Comparison of ENCODE assay signal across 22 cellular contexts in genomic region chr5:8839361-8840055, GRCh38.
DNase-seq lines count a peak whose midpoint lies in the region; ATAC-seq and TF ChIP-seq lines count a peak whose summit lies in the region.
"Had no signal": no experiment of that assay in that cellular context is flagged by ENCODE, and none has a peak within 500 bp of the region (broad histone marks: within the 10 kb centered on the region; RNA-seq: fewer than 3 reads in every experiment).

No MANE protein-coding gene starts in this region.

- no peak for TF ChIP-seq CTCF in mammary epithelial cell (conservative IDR thresholded peaks at IDR 0.05 in 1 of 2, IDR thresholded peaks at IDR 0.05 in 1 of 2; ENCODE audit: extremely low read depth in 1 of 2, insufficient read depth in 1 of 2, low read depth in 1 of 2, low read length in 2 of 2)
- no peak for TF ChIP-seq CTCF in breast epithelium (IDR thresholded peaks at IDR 0.05)
- TF ChIP-seq CTCF in osteoblast (IDR thresholded peaks at IDR 0.05; ENCODE audit: extremely low read depth, low read depth, low read length) = no peak

- H4K20me1 ChIP-seq in mammary epithelial cell (ENCODE audit: insufficient read depth, low read length) = no peaks in the 10 kb centered on the region
- no peaks in the 10 kb centered on the region for H4K20me1 ChIP-seq in osteoblast (ENCODE audit: insufficient read depth, low read length)

- no peak overlapping the region for H3K9ac ChIP-seq in mammary epithelial cell (ENCODE audit: insufficient read depth, low read length)
- H3K9ac ChIP-seq: KMS-11 had no signal

- H3K4me1 ChIP-seq in mammary epithelial cell (ENCODE audit: insufficient read depth, low read length) = peaks cover 5% of the 10 kb centered on the region
- no peaks in the 10 kb centered on the region for H3K4me1 ChIP-seq in breast epithelium
- peaks cover 25% of the 10 kb centered on the region for H3K4me1 ChIP-seq in osteoblast (ENCODE audit: insufficient read depth, low read length)
- no peaks in the 10 kb centered on the region for H3K4me1 ChIP-seq in aorta (ENCODE audit: control insufficient read depth in 1 of 2, insufficient read depth in 2 of 2, low read length in 2 of 2)
- H3K4me1 ChIP-seq: tibial artery had no signal

- H3K27ac ChIP-seq in mammary epithelial cell (ENCODE audit: insufficient read depth, low read depth, low read length) = no peak overlapping the region
- H3K27ac ChIP-seq in breast epithelium = no peak overlapping the region
- no peak overlapping the region for H3K27ac ChIP-seq in osteoblast (ENCODE audit: low read depth, low read length)
- H3K27ac ChIP-seq in aorta (ENCODE audit: low read depth in 1 of 2, low read length in 2 of 2) = no peak overlapping the region
- H3K27ac ChIP-seq: 22Rv1, KMS-11, tibial artery had no signal

- H3K36me3 ChIP-seq in mammary epithelial cell (ENCODE audit: insufficient read depth, low read length) (no peaks in the 10 kb centered on the region), breast epithelium (no peaks in the 10 kb centered on the region), osteoblast (ENCODE audit: insufficient read depth, low read length) (no peaks in the 10 kb centered on the region), aorta (ENCODE audit: control insufficient read depth in 1 of 2, insufficient read depth in 2 of 2, low read length in 1 of 2) (no peaks in the 10 kb centered on the region)
- H3K36me3 ChIP-seq: tibial artery had no signal

- in situ Hi-C loops in mammary epithelial cell (cut with MboI; ENCODE audit: low sequenced_read_pairs in 2 of 2) = no loop called here

- WGBS in mammary epithelial cell (ENCODE audit: low coverage, missing lambda C conversion rate) = 59% methylated on average over 7 of the region's 22 CpGs
- WGBS in aorta, 2 donors = 79 to 81% methylated on average over 22 of the region's 22 CpGs

- peaks cover 5% of the 10 kb centered on the region for H3K9me3 ChIP-seq in mammary epithelial cell (replicated peaks; ENCODE audit: insufficient read depth, low read length)
- peaks cover 4 to 8% of the 10 kb centered on the region in 2 donors for H3K9me3 ChIP-seq in breast epithelium
- no peaks in the 10 kb centered on the region for H3K9me3 ChIP-seq in osteoblast (ENCODE audit: low read depth, low read length)
- no peaks in the 10 kb centered on the region for H3K9me3 ChIP-seq in aorta (ENCODE audit: control insufficient read depth, low read length)
- H3K9me3 ChIP-seq: tibial artery had no signal

- ATAC-seq in aorta (ENCODE audit: low FRiP score) (no peak), HG03095 (IDR thresholded peaks at IDR 0.05; ENCODE audit: unreplicated experiment) (no peak)
- ATAC-seq: activated CD4-positive, alpha-beta T cell treated with anti-CD3 and anti-CD28 coated beads for 36 hours; activated CD8-positive, alpha-beta memory T cell treated with anti-CD3 and anti-CD28 coated beads, Interleukin-2, amount 10 ng/mL, durations not matched to agents 7 days and 5 days; effector memory CD8-positive, alpha-beta T cell; natural killer cell; Right ventricle myocardium inferior; stimulated activated effector memory CD8-positive, alpha-beta T cell treated with anti-CD3 and anti-CD28 coated beads, Interleukin-12 subunit alpha, Interleukin-12 subunit beta, amount 100 ng/mL, for 72 hours had no signal

- CTCF ChIA-PET in mammary epithelial cell (lab: Charles Lee; ENCODE audit: low non-redundant PET) = no interaction called here

- dilution Hi-C loops in mammary epithelial cell (cut with HindIII; ENCODE audit: low sequenced_read_pairs) = no loop called here

- no peak for TF ChIP-seq POLR2A in breast epithelium (IDR thresholded peaks at IDR 0.05)

- BruUV-seq in mammary epithelial cell (replicated peaks; lab: Mats Ljungman, UMichigan) = no TSS peak

- H2AFZ ChIP-seq in mammary epithelial cell (ENCODE audit: low read depth, low read length) = peak overlapping the region; percentile 40
- H2AFZ ChIP-seq in osteoblast (ENCODE audit: low read length) = peak overlapping the region; percentile 87

- H3K79me2 ChIP-seq in mammary epithelial cell (ENCODE audit: insufficient read depth, low read length) = no peaks in the 10 kb centered on the region
- H3K79me2 ChIP-seq in osteoblast (ENCODE audit: insufficient read depth, low read length) = no peaks in the 10 kb centered on the region

- DNase-seq in mammary epithelial cell (no peak), breast epithelium (ENCODE audit: low spot score in 2 of 2) (no peak), head of caudate nucleus (peak; percentile 66 to 94 (median 88)), osteoblast (ENCODE audit: insufficient read length, low spot score, missing footprints) (peak; percentile 68), aorta (no peak), activated T-cell treated with anti-CD3 and anti-CD28 coated beads for 4 hours (no peak), AML-193 (lab: John Stamatoyannopoulos, UW) (no peak)
- DNase-seq: activated CD4-positive, alpha-beta T cell treated with anti-CD3 and anti-CD28 coated beads for 36 hours; activated CD8-positive, alpha-beta memory T cell treated with anti-CD3 and anti-CD28 coated beads, Interleukin-2, amount 10 ng/mL, durations not matched to agents 7 days and 5 days; activated effector memory CD4-positive, alpha-beta T cell treated with Interleukin-2 at 50 U/mL for 16 hours; effector memory CD8-positive, alpha-beta T cell; kidney; natural killer cell; NCI-H1048; NCI-H2081; stimulated activated CD4-positive, alpha-beta T cell treated with anti-CD3 and anti-CD28 coated beads, Interleukin-15, amount 100 ng/mL, for 24 hours; tibial artery had no signal

- H3K27me3 ChIP-seq in mammary epithelial cell (ENCODE audit: insufficient read depth, low read length) (no peaks in the 10 kb centered on the region), breast epithelium (no peaks in the 10 kb centered on the region), osteoblast (ENCODE audit: insufficient read depth, low read length) (no peaks in the 10 kb centered on the region), aorta (ENCODE audit: control insufficient read depth in 1 of 2, insufficient read depth in 2 of 2, low read length in 1 of 2) (no peaks in the 10 kb centered on the region)
- H3K27me3 ChIP-seq: tibial artery had no signal

- H3K4me3 ChIP-seq in mammary epithelial cell (replicated peaks in 1 of 3; ENCODE audit: insufficient read depth in 1 of 3, low read depth in 2 of 3, low read length in 3 of 3) (no peak overlapping the region), breast epithelium (no peak overlapping the region), osteoblast (ENCODE audit: insufficient read depth, low read length) (peak overlapping the region; percentile 18), aorta (ENCODE audit: low read length in 2 of 2) (no peak overlapping the region)
- H3K4me3 ChIP-seq: tibial artery had no signal

- H3K4me2 ChIP-seq in mammary epithelial cell (ENCODE audit: insufficient read depth, low read depth, low read length) = no peak overlapping the region
- H3K4me2 ChIP-seq in osteoblast (ENCODE audit: insufficient read depth, low read length) = peak overlapping the region; percentile 65
- H3K4me2 ChIP-seq: KMS-11 had no signal

- intact Hi-C loops in mammary epithelial cell (cut with micrococcal nuclease) (loop anchor here (5.0 kb wide), 1 partner anchor 912 kb away; no protein-coding TSS in a partner anchor), breast epithelium (cut with DNase I; ENCODE audit: low total_unique reads) (no loop called here), head of caudate nucleus (cut with DNase I) (loop anchor here (10.0 kb wide), 1 partner anchor 85 kb away; no protein-coding TSS in a partner anchor), aorta (cut with DNase I) (no loop called here)

Comparison
In these comparisons a context has a peak if more than half of its experiments do, and no peak if none do; other contexts are left out.
1. intact Hi-C loops: an anchor here in mammary epithelial cell (5.0 kb wide) and head of caudate nucleus (10.0 kb wide); none called in breast epithelium and aorta.
2. DNase-seq: peak in head of caudate nucleus (42 of 42) and osteoblast (single experiment); none in mammary epithelial cell (single experiment), breast epithelium (0 of 2), aorta (0 of 2), activated T-cell treated with anti-CD3 and anti-CD28 coated beads for 4 hours (single experiment) and AML-193 (0 of 2).